Comparison of ENCODE assay signal across 7 cellular contexts in genomic region chr1:121200985-121201612, GRCh38. TPM values are rescaled to one million over a fixed set of nuclear protein-coding genes. Genes with fewer than 3 reads are reported as not detected.
A peak's percentile ranks its signal among the peaks of the same experiment; 100 is the strongest.
DNase-seq lines count a peak whose midpoint lies in the region; ATAC-seq, FAIRE-seq and TF ChIP-seq lines count a peak whose summit lies in the region.
"Not testable (repeated sequence)": the region's sequence is repeated elsewhere in the genome, so short reads cannot be mapped to it uniquely, and the experiment has no call there.

No MANE protein-coding gene starts in this region.

- H3K4me1 ChIP-seq in Panc1 (ENCODE audit: control insufficient read depth, insufficient read depth, low read length); astrocyte (ENCODE audit: insufficient read depth, low read length); endothelial cell of umbilical vein (ENCODE audit: control insufficient read depth, extremely low read depth, insufficient read depth, low read length); left lung; thoracic aorta (ENCODE audit: control insufficient read depth in 1 of 2, low read depth in 2 of 2): not testable (repeated sequence)

- in situ Hi-C loops in ACHN (cut with HindIII; ENCODE audit: low pct_ligation_motif_present, low pct_unique_long_range_greater_than_20kb, low sequenced_read_pairs); Panc1 (cut with HindIII; ENCODE audit: low pct_unique_long_range_greater_than_20kb, low sequenced_read_pairs): not testable (repeated sequence)

- not testable (repeated sequence) for TF ChIP-seq CTCF in Panc1 (IDR thresholded peaks at IDR 0.05); astrocyte (IDR thresholded peaks at IDR 0.05; ENCODE audit: insufficient read depth, low read depth, low read length); endothelial cell of umbilical vein (IDR thresholded peaks at IDR 0.05; ENCODE audit: extremely low read depth in 1 of 2, insufficient read depth in 1 of 2, low read depth in 1 of 2, low read length in 2 of 2); left lung (IDR thresholded peaks at IDR 0.05); omental fat pad (IDR thresholded peaks at IDR 0.05); thoracic aorta (IDR thresholded peaks at IDR 0.05)

- H3K4me1 Mint-ChIP-seq in astrocyte (ENCODE audit: low read depth, unreplicated experiment): not testable (repeated sequence)

- H3K9ac ChIP-seq in astrocyte (ENCODE audit: low read length); endothelial cell of umbilical vein (replicated peaks; ENCODE audit: extremely low read depth, insufficient read depth, low read length): not testable (repeated sequence)

- dilution Hi-C loops in endothelial cell of umbilical vein (cut with MboI; ENCODE audit: extremely low pct_ligation_motif_present, low sequenced_read_pairs): not testable (repeated sequence)

- not testable (repeated sequence) for H3K36me3 Mint-ChIP-seq in astrocyte (ENCODE audit: low read depth, unreplicated experiment)

- peak; percentile 1 for DNase-seq in ACHN
- not testable (repeated sequence) for DNase-seq in Panc1 (ENCODE audit: low read depth, low spot score); astrocyte (ENCODE audit: low read depth); left lung; omental fat pad (ENCODE audit: low spot score); thoracic aorta (ENCODE audit: low spot score)
- peak; percentile 30 for DNase-seq in endothelial cell of umbilical vein (ENCODE audit: low read depth, low spot score)

- not testable (repeated sequence) for H3K4me3 Mint-ChIP-seq in astrocyte (ENCODE audit: unreplicated experiment)

- CTCF ChIA-PET in Panc1 (lab: Charles Lee); endothelial cell of umbilical vein (lab: Charles Lee): not testable (repeated sequence)

- not testable (repeated sequence) for H3K27me3 Mint-ChIP-seq in astrocyte (ENCODE audit: low read depth, unreplicated experiment)

- H3K36me3 ChIP-seq in Panc1 (ENCODE audit: control insufficient read depth, insufficient read depth, low read length); astrocyte (ENCODE audit: insufficient read depth, low read length); endothelial cell of umbilical vein (ENCODE audit: control insufficient read depth in 2 of 2, extremely low read depth in 1 of 2, insufficient read depth in 2 of 2, low read length in 2 of 2); left lung; thoracic aorta: not testable (repeated sequence)

- POLR2A ChIA-PET in Panc1 (lab: Charles Lee); endothelial cell of umbilical vein (lab: Charles Lee): not testable (repeated sequence)

- not testable (repeated sequence) for H3K27ac ChIP-seq in Panc1 (ENCODE audit: low read length); endothelial cell of umbilical vein (ENCODE audit: insufficient read depth, low read depth, low read length); left lung
- H3K27ac ChIP-seq in astrocyte (ENCODE audit: low read depth, low read length) (peak overlapping the region; percentile 26), thoracic aorta (peak overlapping the region in 1 of 2 donors; percentile 55)

- not testable (repeated sequence) for H2AFZ ChIP-seq in astrocyte (ENCODE audit: low read depth, low read length); endothelial cell of umbilical vein (ENCODE audit: low read depth, low read length)

- not testable (repeated sequence) for H4K20me1 ChIP-seq in astrocyte (ENCODE audit: insufficient read depth, low read length); endothelial cell of umbilical vein (replicated peaks; ENCODE audit: control insufficient read depth, extremely low read depth, insufficient read depth, low read length)

- H3K4me2 ChIP-seq in astrocyte (ENCODE audit: low read length); endothelial cell of umbilical vein (ENCODE audit: insufficient read depth, low read length): not testable (repeated sequence)

- not testable (repeated sequence) for ATAC-seq in Panc1; thoracic aorta (ENCODE audit: insufficient number of reproducible peaks, low FRiP score, low read depth)
- ATAC-seq in left lung: peak; percentile 43
- ATAC-seq in omental fat pad (ENCODE audit: low FRiP score): peak; percentile 3

- not testable (repeated sequence) for H3K9me3 Mint-ChIP-seq in astrocyte (ENCODE audit: unreplicated experiment)

- not testable (repeated sequence) for FAIRE-seq in astrocyte (lab: Jason Lieb, UNC); endothelial cell of umbilical vein (lab: Jason Lieb, UNC)

- not testable (repeated sequence) for H3K9me3 ChIP-seq in Panc1 (ENCODE audit: control insufficient read depth, insufficient read depth, low read depth, low read length); astrocyte (ENCODE audit: insufficient read depth, low read depth, low read length); endothelial cell of umbilical vein (replicated peaks; ENCODE audit: control insufficient read depth, insufficient read depth, low read length); left lung; thoracic aorta

- BruUV-seq in Panc1 (replicated peaks; lab: Mats Ljungman, UMichigan): TSS peak; percentile 32
- BruUV-seq in endothelial cell of umbilical vein (replicated peaks; lab: Mats Ljungman, UMichigan): not testable (repeated sequence)

- not testable (repeated sequence) for TF ChIP-seq POLR2A in endothelial cell of umbilical vein (IDR thresholded peaks at IDR 0.05; ENCODE audit: low read depth, low read length)

- H3K27ac Mint-ChIP-seq in astrocyte (ENCODE audit: unreplicated experiment): peak overlapping the region; percentile 78

- H3K4me3 ChIP-seq in Panc1 (ENCODE audit: low read depth in 2 of 2, low read length in 2 of 2); astrocyte (ENCODE audit: insufficient read depth, low read depth, low read length); endothelial cell of umbilical vein (replicated peaks in 1 of 3; ENCODE audit: insufficient read depth in 1 of 3, low read depth in 1 of 3, low read length in 3 of 3); left lung: not testable (repeated sequence)
- H3K4me3 ChIP-seq in thoracic aorta: peak overlapping the region; percentile 49

- H3K9me1 ChIP-seq in endothelial cell of umbilical vein (replicated peaks; ENCODE audit: control insufficient read depth, extremely low read depth, insufficient read depth, low read length): not testable (repeated sequence)

- not testable (repeated sequence) for H3K79me2 ChIP-seq in astrocyte (ENCODE audit: insufficient read depth, low read length)
- peaks cover 17% of the 10 kb centered on the region for H3K79me2 ChIP-seq in endothelial cell of umbilical vein (ENCODE audit: control insufficient read depth, insufficient read depth, low read length)

- not testable (repeated sequence) for H3K27me3 ChIP-seq in Panc1 (ENCODE audit: control insufficient read depth, insufficient read depth, low read length); astrocyte (ENCODE audit: insufficient read depth, low read length); endothelial cell of umbilical vein (ENCODE audit: control insufficient read depth in 2 of 2, insufficient read depth in 2 of 2, low read length in 2 of 2); left lung; thoracic aorta (replicated peaks; ENCODE audit: insufficient read depth)

- intact Hi-C loops in Panc1 (cut with micrococcal nuclease; ENCODE audit: unreplicated experiment); endothelial cell of umbilical vein (cut with micrococcal nuclease); left lung (cut with DNase I): not testable (repeated sequence)

RNA-seq across cellular contexts. Expression of gene SRGAP2C, which starts 16.3 kb away (rescaled TPM):
- total RNA-seq in Panc1 (2021; ENCODE audit: unreplicated experiment) (50.5 TPM), astrocyte (65.3 and 73.1 TPM in 2 replicates), endothelial cell of umbilical vein (56.4 and 57.8 TPM in 2 replicates), left lung (10 to 100 TPM; 23.4 to 28.1 TPM), omental fat pad (10 to 100 TPM; 19.8 to 41.0 (median 26.5) TPM), thoracic aorta (10 to 100 TPM; 19.1 to 27.7 TPM)
- polyA plus RNA-seq in Panc1 (2012; ENCODE audit: insufficient read length): 20.2 TPM
- polyA plus RNA-seq in endothelial cell of umbilical vein: 4.6 and 5.6 TPM in 2 replicates
- 7.6 and 7.8 TPM in 2 replicates for polyA plus RNA-seq in endothelial cell of umbilical vein (2011; cell fraction: cytosol; rRNA removed)
- polyA plus RNA-seq in endothelial cell of umbilical vein (2011; cell fraction: nucleus; rRNA removed): 10.2 and 14.0 TPM in 2 replicates
- 15.9 and 17.6 TPM in 2 replicates for polyA plus RNA-seq in endothelial cell of umbilical vein (2012)
- polyA minus RNA-seq in endothelial cell of umbilical vein: 17.6 and 21.6 TPM in 2 replicates
- 40.7 TPM for polyA minus RNA-seq in endothelial cell of umbilical vein (2011; cell fraction: cytosol; rRNA and poly(A)+ RNA removed)
- 28.5 and 29.3 TPM in 2 replicates for polyA minus RNA-seq in endothelial cell of umbilical vein (2011; cell fraction: nucleus; rRNA and poly(A)+ RNA removed)

RNA-seq across cellular contexts. Expression of gene FAM72B, which starts 17.0 kb away (rescaled TPM):
- 24.9 TPM for total RNA-seq in Panc1 (2021; ENCODE audit: unreplicated experiment)
- polyA plus RNA-seq in Panc1 (2012; ENCODE audit: insufficient read length): 21.9 TPM
- 2.9 and 3.4 TPM in 2 replicates for total RNA-seq in astrocyte
- 4.3 and 6.5 TPM in 2 replicates for total RNA-seq in endothelial cell of umbilical vein
- polyA plus RNA-seq in endothelial cell of umbilical vein: 1.9 and 2.6 TPM in 2 replicates
- 2.8 TPM in 2 replicates for polyA plus RNA-seq in endothelial cell of umbilical vein (2011; cell fraction: cytosol; rRNA removed)
- polyA plus RNA-seq in endothelial cell of umbilical vein (2011; cell fraction: nucleus; rRNA removed): 7.0 and 7.7 TPM in 2 replicates
- polyA plus RNA-seq in endothelial cell of umbilical vein (2012): 3.3 and 4.4 TPM in 2 replicates
- polyA minus RNA-seq in endothelial cell of umbilical vein: 6.4 and 9.3 TPM in 2 replicates
- 13.8 TPM for polyA minus RNA-seq in endothelial cell of umbilical vein (2011; cell fraction: cytosol; rRNA and poly(A)+ RNA removed)
- 3.1 and 9.3 TPM in 2 replicates for polyA minus RNA-seq in endothelial cell of umbilical vein (2011; cell fraction: nucleus; rRNA and poly(A)+ RNA removed)
- total RNA-seq in left lung: 1 to 10 TPM; 1.1 to 1.4 TPM
- total RNA-seq in omental fat pad: 1 to 10 TPM in 2 of 4 donors, under 1 TPM in 2; 0.65 to 5.6 (median 1.1) TPM
- total RNA-seq in thoracic aorta: under 1 TPM; 0.27 to 0.42 TPM
